ENCODE assay signal across 1 cellular context in genomic region chr17:39618956-39619785, GRCh38.
TF ChIP-seq lines count a peak whose summit lies in the region.

No MANE protein-coding gene starts in this region.

TF ChIP-seq in GM23338, 12 proteins besides CTCF, POLR2A, EP300 and RAD21 (continued from another document):
- TF ChIP-seq ZNF462 (CRISPR knock-in tag; IDR thresholded peaks at IDR 0.05), result no peak
- no peak for TF ChIP-seq NANOG (IDR thresholded peaks at IDR 0.05; ENCODE audit: borderline replicate concordance)
- TF ChIP-seq STAT1 (IDR thresholded peaks at IDR 0.05; ENCODE audit: unreplicated experiment), result no peak
- TF ChIP-seq ETS1 (IDR thresholded peaks at IDR 0.05), result no peak
- no peak for TF ChIP-seq EZH2 (IDR thresholded peaks at IDR 0.05; ENCODE audit: low read depth, unreplicated experiment)
- TF ChIP-seq CREB1 (CRISPR knock-in tag; IDR thresholded peaks at IDR 0.05; ENCODE audit: low read depth), result no peak
- TF ChIP-seq ZNF331 (CRISPR knock-in tag; IDR thresholded peaks at IDR 0.05; ENCODE audit: low read depth), result no peak
- TF ChIP-seq JUNB (IDR thresholded peaks at IDR 0.05; ENCODE audit: unreplicated experiment), result no peak
